ENCODE assay signal across 28 cellular contexts in genomic region chr2:118077636-118078247, GRCh38.
"Had no signal": no experiment of that assay in that cellular context is flagged by ENCODE, and none has a peak within 500 bp of the region (broad histone marks: within the 10 kb centered on the region; RNA-seq: fewer than 3 reads in every experiment).

No MANE protein-coding gene starts in this region.

- H3K36me3 Mint-ChIP-seq: activated naive CD4-positive, alpha-beta T cell treated with anti-CD3 and anti-CD28 coated beads, Interleukin-2, amount 10 ng/mL, durations not matched to agents 7 days and 5 days; activated naive CD8-positive, alpha-beta T cell treated with anti-CD3 and anti-CD28 coated beads, Interleukin-2, amount 10 ng/mL, durations not matched to agents 7 days and 5 days had no signal

- H3K4me3 ChIP-seq: SJSA1 had no signal

- H3K4me3 Mint-ChIP-seq: activated CD8-positive, alpha-beta T cell treated with anti-CD3 and anti-CD28 coated beads for 36 hours; activated naive CD4-positive, alpha-beta T cell treated with anti-CD3 and anti-CD28 coated beads, Interleukin-2, amount 10 ng/mL, durations not matched to agents 7 days and 5 days; activated naive CD8-positive, alpha-beta T cell treated with anti-CD3 and anti-CD28 coated beads, Interleukin-2, amount 10 ng/mL, durations not matched to agents 7 days and 5 days; activated T-cell treated with anti-CD3 and anti-CD28 coated beads, Interleukin-2, amount 50 U/mL, for 72 hours; T-helper 1 cell treated with Interleukin-12 subunit alpha and Interleukin-12 subunit beta and Interleukin-4 antibody, amounts not matched to agents 30 μg/mL and 1 μg/mL, for 36 hours had no signal

- H3K4me1 Mint-ChIP-seq: activated naive CD4-positive, alpha-beta T cell treated with anti-CD3 and anti-CD28 coated beads, Interleukin-2, amount 10 ng/mL, durations not matched to agents 7 days and 5 days; activated naive CD8-positive, alpha-beta T cell treated with anti-CD3 and anti-CD28 coated beads, Interleukin-2, amount 10 ng/mL, durations not matched to agents 7 days and 5 days had no signal

- H3K9me3 ChIP-seq: SJSA1 had no signal

- FAIRE-seq: bronchial epithelial cell, RCC 7860 had no signal

- H3K4me2 ChIP-seq: KMS-11 had no signal

- H3K9ac ChIP-seq: KMS-11 had no signal

- H3K4me1 ChIP-seq: SJSA1 had no signal

- H3K9me3 Mint-ChIP-seq: activated CD8-positive, alpha-beta T cell treated with anti-CD3 and anti-CD28 coated beads for 36 hours; activated naive CD4-positive, alpha-beta T cell treated with anti-CD3 and anti-CD28 coated beads, Interleukin-2, amount 10 ng/mL, durations not matched to agents 7 days and 5 days; activated naive CD8-positive, alpha-beta T cell treated with anti-CD3 and anti-CD28 coated beads, Interleukin-2, amount 10 ng/mL, durations not matched to agents 7 days and 5 days; activated T-cell treated with anti-CD3 and anti-CD28 coated beads, Interleukin-2, amount 50 U/mL, for 72 hours; activated T-helper 2 cell treated with anti-CD3 and anti-CD28 coated beads, Interferon-gamma antibody, Interleukin-2, Interleukin-4, amounts not matched to agents 10 μg/mL and 5 μg/mL and 100 μg/mL, durations not matched to agents 14 hours and 24 hours and 36 hours; T-helper 1 cell treated with Interleukin-12 subunit alpha and Interleukin-12 subunit beta and Interleukin-4 antibody, amounts not matched to agents 30 μg/mL and 1 μg/mL, for 36 hours had no signal

- H3K27ac Mint-ChIP-seq: activated CD8-positive, alpha-beta T cell treated with anti-CD3 and anti-CD28 coated beads for 36 hours; activated naive CD4-positive, alpha-beta T cell treated with anti-CD3 and anti-CD28 coated beads, Interleukin-2, amount 10 ng/mL, durations not matched to agents 7 days and 5 days; activated naive CD8-positive, alpha-beta T cell treated with anti-CD3 and anti-CD28 coated beads, Interleukin-2, amount 10 ng/mL, durations not matched to agents 7 days and 5 days; activated T-cell treated with anti-CD3 and anti-CD28 coated beads, Interleukin-2, amount 50 U/mL, for 72 hours; activated T-helper 2 cell treated with anti-CD3 and anti-CD28 coated beads, Interferon-gamma antibody, Interleukin-2, Interleukin-4, amounts not matched to agents 10 μg/mL and 5 μg/mL and 100 μg/mL, durations not matched to agents 14 hours and 24 hours and 36 hours; T-helper 1 cell treated with Interleukin-12 subunit alpha and Interleukin-12 subunit beta and Interleukin-4 antibody, amounts not matched to agents 30 μg/mL and 1 μg/mL, for 36 hours had no signal

- ATAC-seq: activated CD4-positive, CD25-positive, alpha-beta regulatory T cell treated with anti-CD3 and anti-CD28 coated beads, Interleukin-2, amount 50 U/mL, for 24 hours; activated CD8-positive, alpha-beta T cell treated with anti-CD3 and anti-CD28 coated beads for 36 hours; activated T-cell treated with anti-CD3 and anti-CD28 coated beads, Interleukin-2, amount 50 U/mL, for 72 hours; SK-N-SH treated with all-trans-retinoic acid at 6 μM for 48 hours had no signal

- H3K36me3 ChIP-seq: SJSA1 had no signal

- H3K27ac ChIP-seq: KMS-11, SJSA1 had no signal

- DNase-seq: activated CD4-positive, alpha-beta T cell treated with anti-CD3 and anti-CD28 coated beads for 4 hours; activated CD8-positive, alpha-beta memory T cell treated with anti-CD3 and anti-CD28 coated beads, Interleukin-2, amount 50 U/mL, for 4 hours; activated CD8-positive, alpha-beta T cell treated with anti-CD3 and anti-CD28 coated beads for 36 hours; activated gamma-delta T cell treated with Interleukin-2 at 50 U/mL for 16 hours; activated naive CD4-positive, alpha-beta T cell treated with anti-CD3 and anti-CD28 coated beads, Interleukin-2, amount 10 ng/mL, durations not matched to agents 7 days and 5 days; activated naive CD8-positive, alpha-beta T cell treated with anti-CD3 and anti-CD28 coated beads, Interleukin-2, amount 10 ng/mL, durations not matched to agents 7 days and 5 days; activated T-cell treated with anti-CD3 and anti-CD28 coated beads, Interleukin-2, amount 50 U/mL, for 72 hours; aorta; central memory CD4-positive, alpha-beta T cell; MV-4-11; NCI-H1092 treated with DMSO at 0.1 percent for 48 hours; NCI-H1417 treated with DMSO at 0.1 percent for 48 hours; NCI-H1694; NCI-H2029; NCI-H2107; NCI-H2171 treated with DMSO at 0.1 percent for 48 hours; NCI-H226; NCI-H526; NCI-H82; SHP77 had no signal
